In the genomic region with DNA sequence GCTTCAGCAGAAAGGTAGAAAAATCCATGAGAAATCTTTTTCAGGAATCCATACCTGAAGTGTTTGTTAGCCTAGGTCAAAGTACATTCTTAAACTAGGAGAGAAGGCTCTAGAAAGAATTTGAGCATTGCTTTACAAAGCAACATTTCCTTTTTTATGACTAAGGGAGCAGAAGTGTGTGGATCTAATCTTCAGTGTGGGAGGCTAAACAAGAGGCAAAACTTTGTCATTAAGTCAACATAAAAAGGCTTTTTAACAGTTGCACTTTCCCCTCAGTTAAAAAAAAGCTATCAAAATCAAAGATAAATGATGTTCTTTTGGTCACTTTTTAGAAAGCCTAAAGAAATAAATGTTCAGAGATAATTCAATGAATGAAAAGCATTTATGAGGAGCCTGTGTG, we compare ENCODE assay signal across 18 cellular contexts.
A peak's percentile ranks its signal among the peaks of the same experiment; 100 is the strongest.
DNase-seq lines count a peak whose midpoint lies in the region; ATAC-seq and TF ChIP-seq lines count a peak whose summit lies in the region.
"Had no signal": no experiment of that assay in that cellular context is flagged by ENCODE, and none has a peak within 500 bp of the region (broad histone marks: within the 10 kb centered on the region; RNA-seq: fewer than 3 reads in every experiment).

No MANE protein-coding gene starts in this region.

- H3K79me2 ChIP-seq in smooth muscle cell (ENCODE audit: low read depth): no peaks in the 10 kb centered on the region

- H3K27ac Mint-ChIP-seq in WTC11: peak overlapping the region; percentile 61; the same call in 1 of the 2 replicates
- H3K27ac Mint-ChIP-seq: CD4-positive, CD25-positive, alpha-beta regulatory T cell; CD8-positive, alpha-beta memory T cell; HFFc6 had no signal

- POLR2A ChIA-PET in WTC11 (lab: Charles Lee): no interaction called here

- H3K36me3 ChIP-seq in left lung (no peaks in the 10 kb centered on the region), smooth muscle cell (ENCODE audit: low read depth) (no peaks in the 10 kb centered on the region)

- H3K9ac ChIP-seq in smooth muscle cell (ENCODE audit: low read depth): no peak overlapping the region
- H3K9ac ChIP-seq: GM23248 had no signal

- CTCF ChIA-PET in WTC11 (lab: Charles Lee): interaction anchor here (1.0 kb wide), 1 partner anchor 152 kb away, joined by 3 read pairs; no protein-coding TSS in a partner anchor

- no peak for ATAC-seq in WTC11
- peak; percentile 37 for ATAC-seq in left lung
- no peak for ATAC-seq in HG02885 (IDR thresholded peaks at IDR 0.05; ENCODE audit: poor library complexity, unreplicated experiment)
- no peak for ATAC-seq in HG02852 (IDR thresholded peaks at IDR 0.05; ENCODE audit: unreplicated experiment)
- ATAC-seq: HCT116 had no signal

- H3K27ac ChIP-seq in left lung (no peak overlapping the region), smooth muscle cell (ENCODE audit: low read depth) (peak overlapping the region; percentile 30)
- H3K27ac ChIP-seq: GM23248, HL-60 had no signal

- H3K4me1 ChIP-seq in left lung: no peaks in the 10 kb centered on the region
- H3K4me1 ChIP-seq in smooth muscle cell (ENCODE audit: low read depth): peaks cover 11% of the 10 kb centered on the region

- H3K4me1 Mint-ChIP-seq in WTC11: peaks cover 24% of the 10 kb centered on the region
- H3K4me1 Mint-ChIP-seq: CD4-positive, CD25-positive, alpha-beta regulatory T cell; CD8-positive, alpha-beta memory T cell had no signal

- peaks cover 6% of the 10 kb centered on the region for H3K9me3 Mint-ChIP-seq in WTC11
- H3K9me3 Mint-ChIP-seq: CD8-positive, alpha-beta memory T cell had no signal

- no peak overlapping the region for H2AFZ ChIP-seq in smooth muscle cell (ENCODE audit: low read depth)
- H2AFZ ChIP-seq: GM23248 had no signal

- H3K9me3 ChIP-seq in left lung (no peaks in the 10 kb centered on the region), smooth muscle cell (replicated peaks; ENCODE audit: low read depth) (no peaks in the 10 kb centered on the region)
- H3K9me3 ChIP-seq: BE2C had no signal

- H3F3A ChIP-seq in smooth muscle cell (ENCODE audit: low read depth): peaks cover 4% of the 10 kb centered on the region

- H3K4me3 ChIP-seq in left lung: no peak overlapping the region
- no peak overlapping the region for H3K4me3 ChIP-seq in smooth muscle cell
- H3K4me3 ChIP-seq: GM23248 had no signal

- H3K27me3 Mint-ChIP-seq in WTC11 (ENCODE audit: low read depth): no peaks in the 10 kb centered on the region
- H3K27me3 Mint-ChIP-seq: CD8-positive, alpha-beta memory T cell had no signal

- H3K27me3 ChIP-seq in left lung: no peaks in the 10 kb centered on the region
- no peaks in the 10 kb centered on the region for H3K27me3 ChIP-seq in smooth muscle cell (ENCODE audit: low read depth)
- H3K27me3 ChIP-seq: BE2C had no signal

- no peaks in the 10 kb centered on the region for H4K20me1 ChIP-seq in smooth muscle cell (ENCODE audit: low read depth)

- intact Hi-C loops in left lung (cut with DNase I): no loop called here

- peaks cover 2% of the 10 kb centered on the region; the same call in 1 of the 2 replicates for H3K36me3 Mint-ChIP-seq in WTC11
- H3K36me3 Mint-ChIP-seq: CD4-positive, CD25-positive, alpha-beta regulatory T cell; CD8-positive, alpha-beta memory T cell had no signal

- TF ChIP-seq CTCF in WTC11 (IDR thresholded peaks at IDR 0.05) (no peak), left lung (IDR thresholded peaks at IDR 0.05) (no peak), smooth muscle cell (IDR thresholded peaks at IDR 0.05; ENCODE audit: borderline replicate concordance, insufficient read depth, poor library complexity, severe bottlenecking) (no peak)

- peak overlapping the region; percentile 38 for H3K4me2 ChIP-seq in smooth muscle cell

- no peak overlapping the region for H3K4me3 Mint-ChIP-seq in WTC11
- H3K4me3 Mint-ChIP-seq: CD4-positive, CD25-positive, alpha-beta regulatory T cell; CD8-positive, alpha-beta memory T cell; HFFc6 had no signal

- DNase-seq in WTC11 (ENCODE audit: low spot score) (no peak), left lung (no peak), smooth muscle cell (lab: John Stamatoyannopoulos, UW; ENCODE audit: unreplicated experiment) (no peak), kidney glomerular epithelial cell (lab: John Stamatoyannopoulos, UW) (no peak)
- DNase-seq: ACHN; BE2C; C1 segment of cervical spinal cord; CD4-positive, CD25-positive, alpha-beta regulatory T cell; CD8-positive, alpha-beta memory T cell; COR-L47; DMS79; GDM1; GM23248; HFFc6 had no signal

TF ChIP-seq in WTC11, 78 proteins besides CTCF, POLR2A, EP300 and RAD21 (continues in another document):
- TF ChIP-seq RORB (CRISPR knock-in tag; IDR thresholded peaks at IDR 0.05) (no peak), HMGA2 (CRISPR knock-in tag; IDR thresholded peaks at IDR 0.05) (no peak), SOX15 (CRISPR knock-in tag; IDR thresholded peaks at IDR 0.05) (no peak)
- TF ChIP-seq, protein P1, sequence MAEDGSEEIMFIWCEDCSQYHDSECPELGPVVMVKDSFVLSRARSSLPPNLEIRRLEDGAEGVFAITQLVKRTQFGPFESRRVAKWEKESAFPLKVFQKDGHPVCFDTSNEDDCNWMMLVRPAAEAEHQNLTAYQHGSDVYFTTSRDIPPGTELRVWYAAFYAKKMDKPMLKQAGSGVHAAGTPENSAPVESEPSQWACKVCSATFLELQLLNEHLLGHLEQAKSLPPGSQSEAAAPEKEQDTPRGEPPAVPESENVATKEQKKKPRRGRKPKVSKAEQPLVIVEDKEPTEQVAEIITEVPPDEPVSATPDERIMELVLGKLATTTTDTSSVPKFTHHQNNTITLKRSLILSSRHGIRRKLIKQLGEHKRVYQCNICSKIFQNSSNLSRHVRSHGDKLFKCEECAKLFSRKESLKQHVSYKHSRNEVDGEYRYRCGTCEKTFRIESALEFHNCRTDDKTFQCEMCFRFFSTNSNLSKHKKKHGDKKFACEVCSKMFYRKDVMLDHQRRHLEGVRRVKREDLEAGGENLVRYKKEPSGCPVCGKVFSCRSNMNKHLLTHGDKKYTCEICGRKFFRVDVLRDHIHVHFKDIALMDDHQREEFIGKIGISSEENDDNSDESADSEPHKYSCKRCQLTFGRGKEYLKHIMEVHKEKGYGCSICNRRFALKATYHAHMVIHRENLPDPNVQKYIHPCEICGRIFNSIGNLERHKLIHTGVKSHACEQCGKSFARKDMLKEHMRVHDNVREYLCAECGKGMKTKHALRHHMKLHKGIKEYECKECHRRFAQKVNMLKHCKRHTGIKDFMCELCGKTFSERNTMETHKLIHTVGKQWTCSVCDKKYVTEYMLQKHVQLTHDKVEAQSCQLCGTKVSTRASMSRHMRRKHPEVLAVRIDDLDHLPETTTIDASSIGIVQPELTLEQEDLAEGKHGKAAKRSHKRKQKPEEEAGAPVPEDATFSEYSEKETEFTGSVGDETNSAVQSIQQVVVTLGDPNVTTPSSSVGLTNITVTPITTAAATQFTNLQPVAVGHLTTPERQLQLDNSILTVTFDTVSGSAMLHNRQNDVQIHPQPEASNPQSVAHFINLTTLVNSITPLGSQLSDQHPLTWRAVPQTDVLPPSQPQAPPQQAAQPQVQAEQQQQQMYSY (CRISPR knock-in tag; IDR thresholded peaks at IDR 0.05): no peak
- TF ChIP-seq, protein P2, sequence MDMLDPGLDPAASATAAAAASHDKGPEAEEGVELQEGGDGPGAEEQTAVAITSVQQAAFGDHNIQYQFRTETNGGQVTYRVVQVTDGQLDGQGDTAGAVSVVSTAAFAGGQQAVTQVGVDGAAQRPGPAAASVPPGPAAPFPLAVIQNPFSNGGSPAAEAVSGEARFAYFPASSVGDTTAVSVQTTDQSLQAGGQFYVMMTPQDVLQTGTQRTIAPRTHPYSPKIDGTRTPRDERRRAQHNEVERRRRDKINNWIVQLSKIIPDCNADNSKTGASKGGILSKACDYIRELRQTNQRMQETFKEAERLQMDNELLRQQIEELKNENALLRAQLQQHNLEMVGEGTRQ (CRISPR knock-in tag; IDR thresholded peaks at IDR 0.05): no peak
- TF ChIP-seq, protein P3, sequence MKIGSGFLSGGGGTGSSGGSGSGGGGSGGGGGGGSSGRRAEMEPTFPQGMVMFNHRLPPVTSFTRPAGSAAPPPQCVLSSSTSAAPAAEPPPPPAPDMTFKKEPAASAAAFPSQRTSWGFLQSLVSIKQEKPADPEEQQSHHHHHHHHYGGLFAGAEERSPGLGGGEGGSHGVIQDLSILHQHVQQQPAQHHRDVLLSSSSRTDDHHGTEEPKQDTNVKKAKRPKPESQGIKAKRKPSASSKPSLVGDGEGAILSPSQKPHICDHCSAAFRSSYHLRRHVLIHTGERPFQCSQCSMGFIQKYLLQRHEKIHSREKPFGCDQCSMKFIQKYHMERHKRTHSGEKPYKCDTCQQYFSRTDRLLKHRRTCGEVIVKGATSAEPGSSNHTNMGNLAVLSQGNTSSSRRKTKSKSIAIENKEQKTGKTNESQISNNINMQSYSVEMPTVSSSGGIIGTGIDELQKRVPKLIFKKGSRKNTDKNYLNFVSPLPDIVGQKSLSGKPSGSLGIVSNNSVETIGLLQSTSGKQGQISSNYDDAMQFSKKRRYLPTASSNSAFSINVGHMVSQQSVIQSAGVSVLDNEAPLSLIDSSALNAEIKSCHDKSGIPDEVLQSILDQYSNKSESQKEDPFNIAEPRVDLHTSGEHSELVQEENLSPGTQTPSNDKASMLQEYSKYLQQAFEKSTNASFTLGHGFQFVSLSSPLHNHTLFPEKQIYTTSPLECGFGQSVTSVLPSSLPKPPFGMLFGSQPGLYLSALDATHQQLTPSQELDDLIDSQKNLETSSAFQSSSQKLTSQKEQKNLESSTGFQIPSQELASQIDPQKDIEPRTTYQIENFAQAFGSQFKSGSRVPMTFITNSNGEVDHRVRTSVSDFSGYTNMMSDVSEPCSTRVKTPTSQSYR (CRISPR knock-in tag; IDR thresholded peaks at IDR 0.05): no peak
